In the genomic region with DNA sequence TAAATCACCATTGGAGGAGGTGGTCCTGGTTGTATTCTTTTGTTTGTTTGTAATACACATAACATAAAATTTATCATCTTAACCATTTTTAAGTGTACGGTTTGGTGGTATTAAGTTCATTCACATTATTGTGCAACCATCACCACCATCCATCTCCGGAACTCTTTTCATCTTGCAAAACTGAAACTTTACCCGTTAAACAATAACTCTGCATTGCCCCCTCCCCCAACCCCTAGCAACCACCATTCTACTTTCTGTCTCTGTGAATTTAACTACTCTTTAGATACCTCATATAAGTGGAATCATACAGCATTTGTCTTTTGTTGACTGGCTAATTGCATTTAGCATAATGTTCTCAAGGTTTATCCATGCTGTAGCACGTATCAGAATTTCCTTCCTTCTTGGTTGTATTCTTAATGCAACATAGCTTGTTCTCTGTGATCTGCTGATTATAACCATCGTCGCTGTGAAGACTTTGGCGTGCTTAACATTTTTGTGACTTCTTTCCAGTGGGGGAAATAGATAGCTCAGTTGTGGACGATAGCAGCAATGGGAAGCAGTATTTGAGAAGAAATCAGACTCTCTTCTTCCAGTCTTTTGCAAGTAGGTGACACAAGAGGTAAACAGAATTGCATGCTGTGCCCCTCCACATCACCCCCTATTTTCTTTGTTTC, we compare ENCODE assay signal across 8 cellular contexts.
DNase-seq lines count a peak whose midpoint lies in the region; ATAC-seq, FAIRE-seq and TF ChIP-seq lines count a peak whose summit lies in the region.

No MANE protein-coding gene starts in this region.

- WGBS in K562 (ENCODE audit: insufficient coverage, low coverage, missing lambda C conversion rate): 10% methylated on average over 8 of the region's 8 CpGs

- intact Hi-C loops in K562 (cut with micrococcal nuclease): loop anchor here (5.0 to 10.0 kb wide), 3 partner anchors 402 to 915 kb away; partner anchors contain the start of genes FGGY and JUN

- TF ChIP-seq RAD21 in K562 (CRISPR knock-in tag; conservative IDR thresholded peaks at IDR 0.05 in 1 of 2, IDR thresholded peaks at IDR 0.05 in 1 of 2): no peak

- H3K4me2 ChIP-seq in MM.1S (ENCODE audit: low read depth, low read length) (peak overlapping the region; percentile 11), K562 (ENCODE audit: insufficient read depth, low read length) (no peak overlapping the region)

- no peaks in the 10 kb centered on the region for H3K36me3 ChIP-seq in MM.1S (replicated peaks; ENCODE audit: insufficient read depth, low read length)
- H3K36me3 ChIP-seq in K562 (ENCODE audit: control insufficient read depth, insufficient read depth, low read length): no peaks in the 10 kb centered on the region

- peak overlapping the region; percentile 73 to 74 for H3K4me3 Mint-ChIP-seq in stimulated activated naive CD8-positive, alpha-beta T cell treated with anti-CD3 and anti-CD28 coated beads, Interleukin-15, amount 100 ng/mL, for 72 hours

- TF ChIP-seq POLR2A in K562 (conservative IDR thresholded peaks at IDR 0.05): no peak

- DNase-seq in activated T-cell treated with anti-CD3 and anti-CD28 coated beads for 4 hours: peak; percentile 2
- DNase-seq in activated T-cell treated with anti-CD3 and anti-CD28 coated beads, Interleukin-2, amount 50 U/mL, for 1 hour: no peak
- DNase-seq in MM.1S: peak; percentile 70
- DNase-seq in K562 (ENCODE audit: extremely low read depth in 1 of 4, low spot score in 3 of 4): no peak
- DNase-seq in stimulated activated naive CD8-positive, alpha-beta T cell treated with anti-CD3 and anti-CD28 coated beads, Interleukin-15, amount 100 ng/mL, for 72 hours: peak; percentile 16 to 67
- DNase-seq in AG08396 (ENCODE audit: low spot score): no peak
- DNase-seq in HuH-7 (ENCODE audit: low spot score): no peak
- no peak for DNase-seq in activated effector memory CD4-positive, alpha-beta T cell treated with anti-CD3 and anti-CD28 coated beads, Interleukin-2, amount 50 U/mL, for 16 hours

- CTCF ChIA-PET in K562 (lab: Yijun Ruan, JAX; ENCODE audit: low intra/inter-chr PET ratio): no interaction called here

- H2AFZ ChIP-seq in MM.1S (ENCODE audit: low read length) (0 out of 2 replicates have a peak overlapping the region, but pooled peaks have one; percentile 5), K562 (ENCODE audit: low read depth, low read length) (no peak overlapping the region)

- H4K20me1 ChIP-seq in MM.1S (ENCODE audit: insufficient read depth, low read length): no peaks in the 10 kb centered on the region
- H4K20me1 ChIP-seq in K562 (replicated peaks; ENCODE audit: control insufficient read depth, insufficient read depth, low read length): no peaks in the 10 kb centered on the region

- H3K9me3 ChIP-seq in MM.1S (replicated peaks; ENCODE audit: insufficient read depth, low read length) (no peaks in the 10 kb centered on the region), K562 (replicated peaks; ENCODE audit: control insufficient read depth, insufficient read depth, low read depth, low read length) (no peaks in the 10 kb centered on the region)

- POLR2A ChIA-PET in K562 (lab: Yijun Ruan, JAX): no interaction called here

- no peaks in the 10 kb centered on the region for H3K27me3 ChIP-seq in MM.1S (replicated peaks; ENCODE audit: insufficient read depth, low read length)
- no peaks in the 10 kb centered on the region for H3K27me3 ChIP-seq in K562 (ENCODE audit: control insufficient read depth in 2 of 2, insufficient read depth in 2 of 2, low read length in 2 of 2)

- peaks cover 0 to 4% of the 10 kb centered on the region in 2 donors for H3K9me3 Mint-ChIP-seq in stimulated activated naive CD8-positive, alpha-beta T cell treated with anti-CD3 and anti-CD28 coated beads, Interleukin-15, amount 100 ng/mL, for 72 hours

- TF ChIP-seq EP300 in K562 (IDR thresholded peaks at IDR 0.05; ENCODE audit: low read length): no peak

- H3K9me2 ChIP-seq in MM.1S (replicated peaks; ENCODE audit: insufficient read depth, low read length): no peaks in the 10 kb centered on the region

- H3K4me1 ChIP-seq in MM.1S (ENCODE audit: low read length): peaks cover 15% of the 10 kb centered on the region
- H3K4me1 ChIP-seq in K562 (replicated peaks in 1 of 2; ENCODE audit: control insufficient read depth in 2 of 2, insufficient read depth in 2 of 2, low read length in 2 of 2): no peaks in the 10 kb centered on the region

- no peaks in the 10 kb centered on the region for H3K9me1 ChIP-seq in K562 (ENCODE audit: control insufficient read depth, insufficient read depth, low read length)

- peak overlapping the region; percentile 38 to 80 for H3K27ac Mint-ChIP-seq in stimulated activated naive CD8-positive, alpha-beta T cell treated with anti-CD3 and anti-CD28 coated beads, Interleukin-15, amount 100 ng/mL, for 72 hours

- H3K9ac ChIP-seq in MM.1S (ENCODE audit: low read length) (no peak overlapping the region), K562 (ENCODE audit: insufficient read depth in 1 of 2, low read depth in 2 of 2, low read length in 2 of 2) (no peak overlapping the region)

- no TSS peak for BruUV-seq in K562 (replicated peaks; lab: Mats Ljungman, UMichigan)

- FAIRE-seq in K562 (lab: Jason Lieb, UNC): no peak

- no peak for ATAC-seq in K562
- ATAC-seq in stimulated activated naive CD8-positive, alpha-beta T cell treated with anti-CD3 and anti-CD28 coated beads, Interleukin-15, amount 100 ng/mL, for 72 hours: peak; percentile 87

- no peaks in the 10 kb centered on the region for H3K79me2 ChIP-seq in MM.1S (ENCODE audit: low read length)
- H3K79me2 ChIP-seq in K562 (ENCODE audit: control insufficient read depth, insufficient read depth, low read length): no peaks in the 10 kb centered on the region

- H3K4me3 ChIP-seq in MM.1S (ENCODE audit: low read length) (no peak overlapping the region; the same call in 1 of the 2 replicates), K562 (no peak overlapping the region)

- TF ChIP-seq CTCF in MM.1S (IDR thresholded peaks at IDR 0.05; ENCODE audit: low read length) (no peak), K562 (IDR thresholded peaks at IDR 0.05 in 2 of 3, conservative IDR thresholded peaks at IDR 0.05 in 1 of 3; ENCODE audit: insufficient read depth in 2 of 3, low read depth in 1 of 3, low read length in 3 of 3) (no peak)

- peaks cover 24% of the 10 kb centered on the region for H3K4me1 Mint-ChIP-seq in stimulated activated naive CD8-positive, alpha-beta T cell treated with anti-CD3 and anti-CD28 coated beads, Interleukin-15, amount 100 ng/mL, for 72 hours

- in situ Hi-C loops in K562 (cut with MboI): no loop called here

- no peaks in the 10 kb centered on the region for H3K27me3 Mint-ChIP-seq in stimulated activated naive CD8-positive, alpha-beta T cell treated with anti-CD3 and anti-CD28 coated beads, Interleukin-15, amount 100 ng/mL, for 72 hours

- peak overlapping the region; percentile 17; the same call in 1 of the 2 replicates for H3K27ac ChIP-seq in MM.1S (ENCODE audit: low read length)
- no peak overlapping the region for H3K27ac ChIP-seq in K562 (ENCODE audit: extremely low read depth, low read depth, low read length)

- no peaks in the 10 kb centered on the region for H3F3A ChIP-seq in MM.1S (ENCODE audit: insufficient read depth, low read length)

TF ChIP-seq in K562, 482 proteins besides CTCF, POLR2A, EP300 and RAD21:
- TF ChIP-seq HNRNPUL1 (IDR thresholded peaks at IDR 0.05; ENCODE audit: low read length) (no peak), CEBPG (CRISPR knock-in tag; IDR thresholded peaks at IDR 0.05) (no peak), CEBPG (tag; conservative IDR thresholded peaks at IDR 0.05 in 1 of 2, IDR thresholded peaks at IDR 0.05 in 1 of 2) (peak in 1 of 2 experiments; percentile 73; a peak in 2 of 4 replicates), CEBPB (tag; IDR thresholded peaks at IDR 0.05) (peak; percentile 74)
- TF ChIP-seq, protein P1, sequence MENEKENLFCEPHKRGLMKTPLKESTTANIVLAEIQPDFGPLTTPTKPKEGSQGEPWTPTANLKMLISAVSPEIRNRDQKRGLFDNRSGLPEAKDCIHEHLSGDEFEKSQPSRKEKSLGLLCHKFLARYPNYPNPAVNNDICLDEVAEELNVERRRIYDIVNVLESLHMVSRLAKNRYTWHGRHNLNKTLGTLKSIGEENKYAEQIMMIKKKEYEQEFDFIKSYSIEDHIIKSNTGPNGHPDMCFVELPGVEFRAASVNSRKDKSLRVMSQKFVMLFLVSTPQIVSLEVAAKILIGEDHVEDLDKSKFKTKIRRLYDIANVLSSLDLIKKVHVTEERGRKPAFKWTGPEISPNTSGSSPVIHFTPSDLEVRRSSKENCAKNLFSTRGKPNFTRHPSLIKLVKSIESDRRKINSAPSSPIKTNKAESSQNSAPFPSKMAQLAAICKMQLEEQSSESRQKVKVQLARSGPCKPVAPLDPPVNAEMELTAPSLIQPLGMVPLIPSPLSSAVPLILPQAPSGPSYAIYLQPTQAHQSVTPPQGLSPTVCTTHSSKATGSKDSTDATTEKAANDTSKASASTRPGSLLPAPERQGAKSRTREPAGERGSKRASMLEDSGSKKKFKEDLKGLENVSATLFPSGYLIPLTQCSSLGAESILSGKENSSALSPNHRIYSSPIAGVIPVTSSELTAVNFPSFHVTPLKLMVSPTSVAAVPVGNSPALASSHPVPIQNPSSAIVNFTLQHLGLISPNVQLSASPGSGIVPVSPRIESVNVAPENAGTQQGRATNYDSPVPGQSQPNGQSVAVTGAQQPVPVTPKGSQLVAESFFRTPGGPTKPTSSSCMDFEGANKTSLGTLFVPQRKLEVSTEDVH (IDR thresholded peaks at IDR 0.05; ENCODE audit: low read depth, partially characterized antibody): no peak

Comparison
In these comparisons a context has a peak if more than half of its experiments do, and no peak if none do; other contexts are left out.
1. DNase-seq: peak in activated T-cell treated with anti-CD3 and anti-CD28 coated beads for 4 hours (single experiment), MM.1S (single experiment) and stimulated activated naive CD8-positive, alpha-beta T cell treated with anti-CD3 and anti-CD28 coated beads, Interleukin-15, amount 100 ng/mL, for 72 hours (2 of 2); none in activated T-cell treated with anti-CD3 and anti-CD28 coated beads, Interleukin-2, amount 50 U/mL, for 1 hour (single experiment), K562 (0 of 4), AG08396 (single experiment), HuH-7 (single experiment) and activated effector memory CD4-positive, alpha-beta T cell treated with anti-CD3 and anti-CD28 coated beads, Interleukin-2, amount 50 U/mL, for 16 hours (single experiment).